In genomic region chr6:73285674-73286283, GRCh38 we compare ENCODE assay signal across 9 cellular contexts. TPM values are rescaled to one million over a fixed set of nuclear protein-coding genes. Genes with fewer than 3 reads are reported as not detected.
DNase-seq lines count a peak whose midpoint lies in the region; ATAC-seq and TF ChIP-seq lines count a peak whose summit lies in the region.
"Had no signal": no experiment of that assay in that cellular context is flagged by ENCODE, and none has a peak within 500 bp of the region (broad histone marks: within the 10 kb centered on the region; RNA-seq: fewer than 3 reads in every experiment).

No MANE protein-coding gene starts in this region.

- no peaks in the 10 kb centered on the region for H3K36me3 Mint-ChIP-seq in activated T-helper 1 cell treated with anti-CD3 and anti-CD28 coated beads, Interleukin-12 subunit alpha, Interleukin-12 subunit beta, Interleukin-2, Interleukin-4 antibody, amounts not matched to agents 30 ng/mL and 10 ng/mL and 1 ng/mL, durations not matched to agents 14 hours and 24 hours and 36 hours (ENCODE audit: low read depth)

- CTCF ChIA-PET in RWPE1 (lab: Yijun Ruan, JAX), result interaction anchor here (0.6 to 1.7 kb wide), 3 partner anchors 40 to 1120 kb away, joined by 3 to 17 read pairs (median 7); no protein-coding TSS in a partner anchor

- H3K4me1 Mint-ChIP-seq in activated T-helper 1 cell treated with anti-CD3 and anti-CD28 coated beads, Interleukin-12 subunit alpha, Interleukin-12 subunit beta, Interleukin-2, Interleukin-4 antibody, amounts not matched to agents 30 ng/mL and 10 ng/mL and 1 ng/mL, durations not matched to agents 14 hours and 24 hours and 36 hours (ENCODE audit: low read depth), result peaks cover 6% of the 10 kb centered on the region

- H3K27me3 ChIP-seq in gastroesophageal sphincter, result no peaks in the 10 kb centered on the region
- no peaks in the 10 kb centered on the region for H3K27me3 ChIP-seq in upper lobe of right lung

- POLR2A ChIA-PET in RWPE1 (lab: Yijun Ruan, JAX; ENCODE audit: low non-redundant PET), result no interaction called here

- H3K4me1 ChIP-seq in gastroesophageal sphincter (no peaks in the 10 kb centered on the region), upper lobe of right lung (no peaks in the 10 kb centered on the region)

- no peak for ATAC-seq in gastroesophageal sphincter
- ATAC-seq in upper lobe of right lung, result no peak
- ATAC-seq in esophagus mucosa, result no peak
- no peak for ATAC-seq in HG03460 (IDR thresholded peaks at IDR 0.05; ENCODE audit: unreplicated experiment)

- H3K27ac ChIP-seq in RWPE1 (no peak overlapping the region), gastroesophageal sphincter (no peak overlapping the region), upper lobe of right lung (no peak overlapping the region)

- no peak for TF ChIP-seq EP300 in gastroesophageal sphincter (IDR thresholded peaks at IDR 0.05)

- no peaks in the 10 kb centered on the region for H3K9me3 Mint-ChIP-seq in activated T-helper 1 cell treated with anti-CD3 and anti-CD28 coated beads, Interleukin-12 subunit alpha, Interleukin-12 subunit beta, Interleukin-2, Interleukin-4 antibody, amounts not matched to agents 30 ng/mL and 10 ng/mL and 1 ng/mL, durations not matched to agents 14 hours and 24 hours and 36 hours
- H3K9me3 Mint-ChIP-seq: activated naive CD4-positive, alpha-beta T cell treated with anti-CD3 and anti-CD28 coated beads, Interleukin-2, amount 50 U/mL, for 72 hours had no signal

- TF ChIP-seq POLR2A in gastroesophageal sphincter (IDR thresholded peaks at IDR 0.05), result no peak

- no peak overlapping the region for H3K27ac Mint-ChIP-seq in activated T-helper 1 cell treated with anti-CD3 and anti-CD28 coated beads, Interleukin-12 subunit alpha, Interleukin-12 subunit beta, Interleukin-2, Interleukin-4 antibody, amounts not matched to agents 30 ng/mL and 10 ng/mL and 1 ng/mL, durations not matched to agents 14 hours and 24 hours and 36 hours
- H3K27ac Mint-ChIP-seq: activated naive CD4-positive, alpha-beta T cell treated with anti-CD3 and anti-CD28 coated beads, Interleukin-2, amount 50 U/mL, for 72 hours had no signal

- intact Hi-C loops in upper lobe of right lung (cut with DNase I), result no loop called here
- intact Hi-C loops in activated T-helper 1 cell treated with anti-CD3 and anti-CD28 coated beads, Interleukin-12 subunit alpha, Interleukin-12 subunit beta, Interleukin-2, Interleukin-4 antibody, amounts not matched to agents 30 ng/mL and 10 ng/mL and 1 ng/mL, durations not matched to agents 14 hours and 24 hours and 36 hours (cut with micrococcal nuclease), result loop anchor here (1.0 kb wide), 2 partner anchors 41 to 103 kb away; no protein-coding TSS in a partner anchor

- H3K27me3 Mint-ChIP-seq in activated T-helper 1 cell treated with anti-CD3 and anti-CD28 coated beads, Interleukin-12 subunit alpha, Interleukin-12 subunit beta, Interleukin-2, Interleukin-4 antibody, amounts not matched to agents 30 ng/mL and 10 ng/mL and 1 ng/mL, durations not matched to agents 14 hours and 24 hours and 36 hours (ENCODE audit: insufficient read depth), result no peaks in the 10 kb centered on the region

- WGBS in gastroesophageal sphincter (ENCODE audit: low coverage in 1 of 2), 2 donors, result 34 to 44% methylated on average over 3 of the region's 3 CpGs

- H3K9me3 ChIP-seq in gastroesophageal sphincter (no peaks in the 10 kb centered on the region), upper lobe of right lung (no peaks in the 10 kb centered on the region)

- DNase-seq in A172 (ENCODE audit: low spot score) (peak; percentile 63), GM12865 (ENCODE audit: low read depth) (peak; percentile 33), RWPE1 (ENCODE audit: low spot score) (peak; percentile 48), upper lobe of right lung (no peak)
- no peak for DNase-seq in activated T-helper 1 cell treated with anti-CD3 and anti-CD28 coated beads, Interleukin-12 subunit alpha, Interleukin-12 subunit beta, Interleukin-2, Interleukin-4 antibody, amounts not matched to agents 30 ng/mL and 10 ng/mL and 1 ng/mL, durations not matched to agents 14 hours and 24 hours and 36 hours (ENCODE audit: low spot score)

- no peak overlapping the region for H3K4me3 Mint-ChIP-seq in activated T-helper 1 cell treated with anti-CD3 and anti-CD28 coated beads, Interleukin-12 subunit alpha, Interleukin-12 subunit beta, Interleukin-2, Interleukin-4 antibody, amounts not matched to agents 30 ng/mL and 10 ng/mL and 1 ng/mL, durations not matched to agents 14 hours and 24 hours and 36 hours

- H3K36me3 ChIP-seq in gastroesophageal sphincter, result no peaks in the 10 kb centered on the region
- H3K36me3 ChIP-seq in upper lobe of right lung, result no peaks in the 10 kb centered on the region

- H3K4me3 ChIP-seq in GM12865 (ENCODE audit: low read depth, low read length) (no peak overlapping the region), gastroesophageal sphincter (no peak overlapping the region), upper lobe of right lung (no peak overlapping the region)

- peak; percentile 14 for TF ChIP-seq CTCF in GM12865 (IDR thresholded peaks at IDR 0.05; ENCODE audit: insufficient read depth, low read depth, low read length, missing control alignments)
- TF ChIP-seq CTCF in RWPE1 (conservative IDR thresholded peaks at IDR 0.05; ENCODE audit: low read depth), result 0 out of 2 replicates have a peak, but pooled peaks have one; percentile 22
- peak in 3 of 4 experiments; percentile 27 to 49 (median 34) for TF ChIP-seq CTCF in gastroesophageal sphincter (IDR thresholded peaks at IDR 0.05)
- TF ChIP-seq CTCF in upper lobe of right lung (IDR thresholded peaks at IDR 0.05), result peak; percentile 36

RNA-seq across cellular contexts. Expression of gene KHDC1, which starts 22.8 kb away (rescaled TPM):
- total RNA-seq in A172 (2014; rRNA removed; shearing (Covaris generic)), result 6.4 and 8.5 TPM in 2 replicates
- total RNA-seq in gastroesophageal sphincter (1 to 10 TPM in 3 of 4 donors, under 1 TPM in 1; 0.93 to 1.9 (median 1.4) TPM), upper lobe of right lung (1.9 TPM), esophagus mucosa (0.88 TPM)
- total RNA-seq in activated T-helper 1 cell treated with anti-CD3 and anti-CD28 coated beads, Interleukin-12 subunit alpha, Interleukin-12 subunit beta, Interleukin-2, Interleukin-4 antibody, amounts not matched to agents 30 ng/mL and 10 ng/mL and 1 ng/mL, durations not matched to agents 14 hours and 24 hours and 36 hours, result 4.8 and 6.4 TPM in 2 replicates

Comparison
In these comparisons a context has a peak if more than half of its experiments do, and no peak if none do; other contexts are left out.
1. DNase-seq: peak in A172 (single experiment), GM12865 (single experiment) and RWPE1 (single experiment); none in upper lobe of right lung (single experiment) and activated T-helper 1 cell treated with anti-CD3 and anti-CD28 coated beads, Interleukin-12 subunit alpha, Interleukin-12 subunit beta, Interleukin-2, Interleukin-4 antibody, amounts not matched to agents 30 ng/mL and 10 ng/mL and 1 ng/mL, durations not matched to agents 14 hours and 24 hours and 36 hours (single experiment).
2. Peak in every context shown above with its lines, with median percentiles within 50 percentile points of each other: CTCF ChIP-seq.